Comparison of ENCODE assay signal across 11 cellular contexts in genomic region chr20:38298768-38299288, GRCh38. TPM values are rescaled to one million over a fixed set of nuclear protein-coding genes. Genes with fewer than 3 reads are reported as not detected.
DNase-seq lines count a peak whose midpoint lies in the region; ATAC-seq, FAIRE-seq and TF ChIP-seq lines count a peak whose summit lies in the region.
"Had no signal": no experiment of that assay in that cellular context is flagged by ENCODE, and none has a peak within 500 bp of the region (broad histone marks: within the 10 kb centered on the region; RNA-seq: fewer than 3 reads in every experiment).

No MANE protein-coding gene starts in this region.

- peaks cover 3% of the 10 kb centered on the region; the same call in 1 of the 2 replicates for H4K20me1 ChIP-seq in K562 (replicated peaks; ENCODE audit: control insufficient read depth, insufficient read depth, low read length)

- H3K27ac ChIP-seq in K562 (ENCODE audit: extremely low read depth, low read depth, low read length) (no peak overlapping the region), right atrium auricular region (peak overlapping the region; percentile 70 to 75), prostate gland (peak overlapping the region; percentile 41 to 79)

- H3K4me1 ChIP-seq in K562 (replicated peaks in 1 of 2; ENCODE audit: control insufficient read depth in 2 of 2, insufficient read depth in 2 of 2, low read length in 2 of 2) (peaks cover 0 to 1% of the 10 kb centered on the region in 2 experiments; a peak in 1 of 5 replicates), right atrium auricular region (peaks cover 0 to 18% of the 10 kb centered on the region in 2 donors), prostate gland (replicated peaks) (no peaks in the 10 kb centered on the region)

- CTCF ChIA-PET in K562 (lab: Yijun Ruan, JAX; ENCODE audit: low intra/inter-chr PET ratio): no interaction called here

- no peaks in the 10 kb centered on the region for H3K36me3 ChIP-seq in K562 (ENCODE audit: control insufficient read depth, insufficient read depth, low read length)
- no peaks in the 10 kb centered on the region for H3K36me3 ChIP-seq in right atrium auricular region
- H3K36me3 ChIP-seq in prostate gland: no peaks in the 10 kb centered on the region

- H3K27me3 ChIP-seq in K562 (ENCODE audit: control insufficient read depth in 2 of 2, insufficient read depth in 2 of 2, low read length in 2 of 2) (peaks cover 22 to 53% of the 10 kb centered on the region in 2 experiments), right atrium auricular region (no peaks in the 10 kb centered on the region), prostate gland (replicated peaks; ENCODE audit: insufficient read depth) (no peaks in the 10 kb centered on the region)

- in situ Hi-C loops in K562 (cut with MboI): no loop called here

- POLR2A ChIA-PET in K562 (lab: Yijun Ruan, JAX): no interaction called here

- H2AFZ ChIP-seq in K562 (ENCODE audit: low read depth, low read length): no peak overlapping the region

- H3K9me3 ChIP-seq in K562 (replicated peaks; ENCODE audit: control insufficient read depth, insufficient read depth, low read depth, low read length): no peaks in the 10 kb centered on the region
- no peaks in the 10 kb centered on the region for H3K9me3 ChIP-seq in right atrium auricular region
- H3K9me3 ChIP-seq in prostate gland: no peaks in the 10 kb centered on the region

- ATAC-seq in K562 (peak; percentile 19; the same call in 2 of the 3 replicates), HG02623 (IDR thresholded peaks at IDR 0.05; ENCODE audit: unreplicated experiment) (no peak), GM21367 (IDR thresholded peaks at IDR 0.05; ENCODE audit: unreplicated experiment) (no peak), HG02870 (IDR thresholded peaks at IDR 0.05; ENCODE audit: unreplicated experiment) (no peak)

- no peaks in the 10 kb centered on the region for H3K9me1 ChIP-seq in K562 (ENCODE audit: control insufficient read depth, insufficient read depth, low read length)

- BruUV-seq in K562 (replicated peaks; lab: Mats Ljungman, UMichigan): no TSS peak

- H3K4me3 ChIP-seq in K562 (no peak overlapping the region), right atrium auricular region (no peak overlapping the region), prostate gland (no peak overlapping the region)

- TF ChIP-seq POLR2A in K562 (conservative IDR thresholded peaks at IDR 0.05) (no peak), prostate gland (IDR thresholded peaks at IDR 0.05) (no peak)

- intact Hi-C loops in K562 (cut with micrococcal nuclease): no loop called here
- intact Hi-C loops in prostate gland (cut with DNase I): loop anchor here (2.0 kb wide), 1 partner anchor 54 kb away; no protein-coding TSS in a partner anchor

- H3K9ac ChIP-seq in K562 (ENCODE audit: insufficient read depth in 1 of 2, low read depth in 2 of 2, low read length in 2 of 2): no peak overlapping the region; a peak in 1 of 4 replicates

- no peak for TF ChIP-seq RAD21 in K562 (CRISPR knock-in tag; conservative IDR thresholded peaks at IDR 0.05 in 1 of 2, IDR thresholded peaks at IDR 0.05 in 1 of 2)

- H3K79me2 ChIP-seq in K562 (ENCODE audit: control insufficient read depth, insufficient read depth, low read length): no peaks in the 10 kb centered on the region

- WGBS in K562 (ENCODE audit: insufficient coverage, low coverage, missing lambda C conversion rate): 13% methylated on average over 12 of the region's 13 CpGs
- WGBS in prostate gland: 12% methylated on average over 13 of the region's 13 CpGs

- no peak overlapping the region for H3K4me2 ChIP-seq in K562 (ENCODE audit: insufficient read depth, low read length)

- DNase-seq in ELF-1 (ENCODE audit: low read depth, low spot score): peak; percentile 39
- no peak for DNase-seq in K562 (ENCODE audit: extremely low read depth in 1 of 4, low spot score in 3 of 4)
- DNase-seq in right atrium auricular region (ENCODE audit: low spot score): peak; percentile 95
- peak; percentile 70 for DNase-seq in prostate gland (ENCODE audit: low spot score)
- DNase-seq in NCI-H2107 (lab: John Stamatoyannopoulos, UW): no peak
- DNase-seq: activated B cell treated with CpG ODN at 0.5 μM for 24 hours, MM.1S had no signal

- no peak for TF ChIP-seq EP300 in K562 (IDR thresholded peaks at IDR 0.05; ENCODE audit: low read length)

- FAIRE-seq in K562 (lab: Jason Lieb, UNC): no peak

- no peak for TF ChIP-seq CTCF in K562 (IDR thresholded peaks at IDR 0.05 in 2 of 3, conservative IDR thresholded peaks at IDR 0.05 in 1 of 3; ENCODE audit: insufficient read depth in 2 of 3, low read depth in 1 of 3, low read length in 3 of 3)
- TF ChIP-seq CTCF in right atrium auricular region (IDR thresholded peaks at IDR 0.05): no peak
- TF ChIP-seq CTCF in prostate gland (IDR thresholded peaks at IDR 0.05): no peak

TF ChIP-seq in K562, 482 proteins besides CTCF, POLR2A, EP300 and RAD21:
- TF ChIP-seq ZNF445 (CRISPR knock-in tag; IDR thresholded peaks at IDR 0.05; ENCODE audit: low read depth) (no peak), NR4A1 (CRISPR knock-in tag; IDR thresholded peaks at IDR 0.05) (no peak), NR4A1 (tag; IDR thresholded peaks at IDR 0.05) (no peak), SUPT5H (IDR thresholded peaks at IDR 0.05) (no peak)

RNA-seq across cellular contexts. Expression of gene BPI, which starts 5.1 kb away (rescaled TPM):
- not detected in 2 replicates for total RNA-seq in K562 (2011; cell fraction: chromatin; rRNA removed; ENCODE audit: low replicate concordance)
- not detected in 2 replicates for total RNA-seq in K562 (2011; cell fraction: nucleolus; rRNA removed)
- total RNA-seq in K562 (2011; cell fraction: nucleoplasm; rRNA removed): not detected in 2 replicates
- not detected in 2 replicates for total RNA-seq in K562 (2014; rRNA removed)
- not detected in 2 replicates for total RNA-seq in K562 (2014; rRNA removed; fragmentation: Illumina TruSeq; extraction: Trizol)
- not detected in 2 replicates for total RNA-seq in K562 (2015; rRNA removed; fragmentation: Illumina TruSeq; extraction: Trizol)
- not detected in 2 replicates for total RNA-seq in K562 (2021)
- polyA plus RNA-seq in K562 (2011; rRNA removed): not detected in 2 replicates
- not detected in 2 replicates for polyA plus RNA-seq in K562 (2011; cell fraction: cytosol; rRNA removed)
- not detected in 2 replicates for polyA plus RNA-seq in K562 (2011; cell fraction: nucleus; rRNA removed)
- not detected in 2 replicates for polyA plus RNA-seq in K562 (2012)
- not detected in 2 replicates for polyA plus RNA-seq in K562 (2014; fragmentation: Illumina TruSeq; extraction: Trizol)
- not detected for polyA plus RNA-seq in K562 (2014; fragmentation: Nextera tagmentation; extraction: Ambion mirVana)
- polyA plus RNA-seq in K562 (2014; rRNA removed): not detected in 2 replicates
- polyA minus RNA-seq in K562 (2011; rRNA and poly(A)+ RNA removed): not detected in 2 replicates
- polyA minus RNA-seq in K562 (2011; cell fraction: cytosol; rRNA and poly(A)+ RNA removed): not detected in 2 replicates
- polyA minus RNA-seq in K562 (2011; cell fraction: nucleus; rRNA and poly(A)+ RNA removed): not detected in 2 replicates
- not detected for total RNA-seq in right atrium auricular region
- 1 to 10 TPM in 1 of 2 donors, under 1 TPM in 1; 0.41 to 4.5 TPM for total RNA-seq in prostate gland
- total RNA-seq: activated B cell treated with CpG ODN at 0.5 μM for 24 hours, epithelial cell of proximal tubule had no signal

RNA-seq across cellular contexts. Expression of gene KIAA1755, which starts 38.3 kb away (rescaled TPM):
- not detected in 2 replicates for total RNA-seq in K562 (2011; cell fraction: chromatin; rRNA removed; ENCODE audit: low replicate concordance)
- not detected in 2 replicates for total RNA-seq in K562 (2011; cell fraction: nucleolus; rRNA removed)
- not detected in 2 replicates for total RNA-seq in K562 (2011; cell fraction: nucleoplasm; rRNA removed)
- total RNA-seq in K562 (2014; rRNA removed) (not detected in 2 replicates), K562 (2014; rRNA removed; fragmentation: Illumina TruSeq; extraction: Trizol) (not detected in 2 replicates), K562 (2015; rRNA removed; fragmentation: Illumina TruSeq; extraction: Trizol) (not detected in 2 replicates), K562 (2021) (not detected in 2 replicates), right atrium auricular region (1 to 10 TPM; 3.1 to 4.2 TPM), prostate gland (10 to 100 TPM in 1 of 2 donors, 1 to 10 TPM in 1; 5.0 to 10.8 TPM)
- polyA plus RNA-seq in K562 (2011; rRNA removed) (not detected in 2 replicates), K562 (2014; fragmentation: Illumina TruSeq; extraction: Trizol) (not detected in 2 replicates), K562 (2014; fragmentation: Nextera tagmentation; extraction: Ambion mirVana) (not detected), K562 (2014; rRNA removed) (0.12 TPM in 1 of 2 replicates, not detected in the other)
- not detected in 2 replicates for polyA plus RNA-seq in K562 (2011; cell fraction: cytosol; rRNA removed)
- polyA plus RNA-seq in K562 (2011; cell fraction: nucleus; rRNA removed): not detected in 2 replicates
- polyA plus RNA-seq in K562 (2012): 0.11 TPM in 1 of 2 replicates, not detected in the other
- not detected in 2 replicates for polyA minus RNA-seq in K562 (2011; rRNA and poly(A)+ RNA removed)
- polyA minus RNA-seq in K562 (2011; cell fraction: cytosol; rRNA and poly(A)+ RNA removed): not detected in 2 replicates
- polyA minus RNA-seq in K562 (2011; cell fraction: nucleus; rRNA and poly(A)+ RNA removed): not detected in 2 replicates
- total RNA-seq: activated B cell treated with CpG ODN at 0.5 μM for 24 hours had no signal

RNA-seq across cellular contexts. Expression of gene LBP, which starts 47.5 kb away (rescaled TPM):
- not detected in 2 replicates for total RNA-seq in K562 (2011; cell fraction: chromatin; rRNA removed; ENCODE audit: low replicate concordance)
- total RNA-seq in K562 (2011; cell fraction: nucleolus; rRNA removed): not detected in 2 replicates
- not detected in 2 replicates for total RNA-seq in K562 (2011; cell fraction: nucleoplasm; rRNA removed)
- 0.08 TPM in 1 of 2 replicates, not detected in the other for total RNA-seq in K562 (2014; rRNA removed)
- not detected in 2 replicates for total RNA-seq in K562 (2014; rRNA removed; fragmentation: Illumina TruSeq; extraction: Trizol)
- total RNA-seq in K562 (2015; rRNA removed; fragmentation: Illumina TruSeq; extraction: Trizol): 0.07 and 0.11 TPM in 2 replicates
- 0.11 and 0.31 TPM in 2 replicates for total RNA-seq in K562 (2021)
- polyA plus RNA-seq in K562 (2011; rRNA removed): 0.10 TPM in 1 of 2 replicates, not detected in the other
- polyA plus RNA-seq in K562 (2011; cell fraction: cytosol; rRNA removed): 0.12 and 0.15 TPM in 2 replicates
- not detected in 2 replicates for polyA plus RNA-seq in K562 (2011; cell fraction: nucleus; rRNA removed)
- 0.17 and 0.22 TPM in 2 replicates for polyA plus RNA-seq in K562 (2012)
- polyA plus RNA-seq in K562 (2014; fragmentation: Illumina TruSeq; extraction: Trizol): 0.15 TPM in 1 of 2 replicates, not detected in the other
- polyA plus RNA-seq in K562 (2014; fragmentation: Nextera tagmentation; extraction: Ambion mirVana): under 1 TPM; 0.06 to 0.07 TPM
- polyA plus RNA-seq in K562 (2014; rRNA removed): not detected in 2 replicates
- 0.11 and 0.18 TPM in 2 replicates for polyA minus RNA-seq in K562 (2011; rRNA and poly(A)+ RNA removed)
- not detected in 2 replicates for polyA minus RNA-seq in K562 (2011; cell fraction: cytosol; rRNA and poly(A)+ RNA removed)
- polyA minus RNA-seq in K562 (2011; cell fraction: nucleus; rRNA and poly(A)+ RNA removed): not detected in 2 replicates
- 1 to 10 TPM in 1 of 2 donors, not detected in 1; 2.3 TPM for total RNA-seq in right atrium auricular region
- total RNA-seq in prostate gland: 1 to 10 TPM in 1 of 2 donors, not detected in 1; 1.1 TPM
- total RNA-seq: activated B cell treated with CpG ODN at 0.5 μM for 24 hours, epithelial cell of proximal tubule had no signal

Comparison
In these comparisons a context has a peak if more than half of its experiments do, and no peak if none do; other contexts are left out.
1. DNase-seq: peak in ELF-1 (single experiment), right atrium auricular region (single experiment) and prostate gland (single experiment); none in K562 (0 of 4) and NCI-H2107 (single experiment).